ENCODE assay signal across 12 cellular contexts in the genomic region with DNA sequence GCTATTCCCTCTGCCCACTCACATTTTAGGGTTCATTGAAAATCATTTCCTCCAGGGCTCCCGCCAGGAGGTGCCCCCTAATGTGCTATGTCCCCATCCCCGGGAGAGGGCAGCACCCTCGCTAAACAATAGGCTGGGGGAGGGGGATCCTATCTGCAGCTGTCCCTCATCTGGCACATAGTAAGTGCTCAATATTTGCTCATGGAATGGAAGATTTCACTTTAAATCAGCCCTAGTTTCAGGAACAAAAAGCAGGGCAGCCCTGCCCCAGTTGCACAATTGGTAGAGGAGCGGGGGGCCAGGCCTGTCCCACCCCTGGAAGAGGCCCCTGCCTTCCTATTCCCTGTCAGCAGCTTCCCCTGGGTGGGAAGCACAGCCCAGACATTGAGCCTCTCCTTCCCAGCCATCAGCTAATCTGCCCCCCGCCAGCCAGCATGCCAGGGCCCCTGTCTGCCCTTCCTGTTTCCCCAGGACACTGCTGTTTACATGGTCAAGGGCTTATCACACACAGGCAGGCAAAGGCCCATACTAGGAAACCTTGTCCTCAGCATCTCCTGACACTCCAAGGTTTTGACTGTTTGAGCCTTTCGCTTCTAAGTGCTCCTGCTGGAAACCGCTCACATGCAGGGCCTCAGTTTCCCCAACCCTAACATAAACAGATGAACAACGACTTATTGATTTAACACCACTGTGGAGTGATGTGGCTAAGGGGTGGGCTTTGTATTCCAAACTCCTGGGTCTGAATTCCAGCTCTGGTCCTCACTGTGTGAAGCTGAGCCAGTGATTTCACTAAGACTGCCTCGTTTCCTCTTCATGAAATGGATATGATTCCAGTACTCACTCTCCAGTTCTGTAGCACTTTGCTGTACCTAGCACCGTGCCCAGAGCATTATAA.
DNase-seq lines count a peak whose midpoint lies in the region; ATAC-seq and TF ChIP-seq lines count a peak whose summit lies in the region.
"Had no signal": no experiment of that assay in that cellular context is flagged by ENCODE, and none has a peak within 500 bp of the region (broad histone marks: within the 10 kb centered on the region; RNA-seq: fewer than 3 reads in every experiment).

No MANE protein-coding gene starts in this region.

- peaks cover under 1% of the 10 kb centered on the region for H3K27me3 Mint-ChIP-seq in HFFc6 (ENCODE audit: insufficient read depth)
- H3K27me3 Mint-ChIP-seq in activated naive CD8-positive, alpha-beta T cell treated with anti-CD3 and anti-CD28 coated beads for 36 hours = no peaks in the 10 kb centered on the region

- in situ Hi-C loops in G401 (cut with HindIII; ENCODE audit: low sequenced_read_pairs) = no loop called here

- intact Hi-C loops in lower lobe of right lung (cut with DNase I) = no loop called here
- intact Hi-C loops in left colon (cut with DNase I, micrococcal nuclease) = no loop called here

- no peak overlapping the region for H3K4me3 Mint-ChIP-seq in HFFc6
- H3K4me3 Mint-ChIP-seq in activated naive CD8-positive, alpha-beta T cell treated with anti-CD3 and anti-CD28 coated beads for 36 hours = no peak overlapping the region
- H3K4me3 Mint-ChIP-seq: activated B cell treated with CpG ODN at 0.5 μM for 24 hours; stimulated activated naive B cell treated with anti-CD40 and anti-IgM and Interleukin-4, amounts not matched to agents 10 μg/mL and 1 μg/mL and 100 μg/mL, for 72 hours had no signal

- H3K36me3 Mint-ChIP-seq in HFFc6 (ENCODE audit: low read depth) = 0 out of 2 replicates have a peak, but pooled peaks cover 4% of the 10 kb centered on the region
- H3K36me3 Mint-ChIP-seq in activated naive CD8-positive, alpha-beta T cell treated with anti-CD3 and anti-CD28 coated beads for 36 hours = no peaks in the 10 kb centered on the region
- H3K36me3 Mint-ChIP-seq: stimulated activated naive B cell treated with anti-CD40 and anti-IgM and Interleukin-4, amounts not matched to agents 10 μg/mL and 1 μg/mL and 100 μg/mL, for 72 hours had no signal

- peak; percentile 34 for TF ChIP-seq CTCF in GM06990 (IDR thresholded peaks at IDR 0.05; ENCODE audit: insufficient read depth, low read length, poor library complexity, severe bottlenecking)
- peak; percentile 28; the same call in 1 of the 2 replicates for TF ChIP-seq CTCF in HFFc6 (IDR thresholded peaks at IDR 0.05)
- peak; percentile 34 for TF ChIP-seq CTCF in lower lobe of right lung (IDR thresholded peaks at IDR 0.05)

- peaks cover 6% of the 10 kb centered on the region; the same call in 1 of the 2 replicates for H3K9me3 Mint-ChIP-seq in HFFc6
- H3K9me3 Mint-ChIP-seq in activated naive CD8-positive, alpha-beta T cell treated with anti-CD3 and anti-CD28 coated beads for 36 hours = peaks cover 2% of the 10 kb centered on the region

- peak overlapping the region; percentile 79 for H3K27ac ChIP-seq in lower lobe of right lung

- no peaks in the 10 kb centered on the region for H3K9me3 ChIP-seq in lower lobe of right lung
- H3K9me3 ChIP-seq: prostate gland had no signal

- peak; percentile 18 to 48 for ATAC-seq in lower lobe of right lung
- ATAC-seq in left colon = no peak

- peaks cover 45% of the 10 kb centered on the region for H3K4me1 ChIP-seq in lower lobe of right lung
- H3K4me1 ChIP-seq: prostate gland had no signal

- DNase-seq in GM06990 (ENCODE audit: extremely low read depth, insufficient read length) (no peak), HFFc6 (no peak), lower lobe of right lung (no peak), G401 (ENCODE audit: low spot score) (no peak), left colon (no peak), islet precursor cell (no peak)
- DNase-seq in activated naive CD8-positive, alpha-beta T cell treated with anti-CD3 and anti-CD28 coated beads for 36 hours = peak; percentile 8
- no peak for DNase-seq in stimulated activated naive CD4-positive, alpha-beta T cell treated with Interleukin-2 at 50 U/mL for 16 hours (lab: John Stamatoyannopoulos, UW)
- DNase-seq: activated B cell treated with CpG ODN at 0.5 μM for 24 hours; NCI-H226; stimulated activated naive B cell treated with anti-CD40 and anti-IgM and Interleukin-4, amounts not matched to agents 10 μg/mL and 1 μg/mL and 100 μg/mL, for 72 hours had no signal

- H3K36me3 ChIP-seq in GM06990 (ENCODE audit: control insufficient read depth, insufficient read depth, low read length) (no peaks in the 10 kb centered on the region), lower lobe of right lung (no peaks in the 10 kb centered on the region)
- H3K36me3 ChIP-seq: prostate gland had no signal

- no peak overlapping the region for H3K4me3 ChIP-seq in GM06990 (replicated peaks; ENCODE audit: low read depth, low read length)
- no peak overlapping the region for H3K4me3 ChIP-seq in lower lobe of right lung
- H3K4me3 ChIP-seq: prostate gland had no signal

- H3K27ac Mint-ChIP-seq in HFFc6 = no peak overlapping the region
- no peak overlapping the region for H3K27ac Mint-ChIP-seq in activated naive CD8-positive, alpha-beta T cell treated with anti-CD3 and anti-CD28 coated beads for 36 hours
- H3K27ac Mint-ChIP-seq: activated B cell treated with CpG ODN at 0.5 μM for 24 hours; stimulated activated naive B cell treated with anti-CD40 and anti-IgM and Interleukin-4, amounts not matched to agents 10 μg/mL and 1 μg/mL and 100 μg/mL, for 72 hours had no signal

- peaks cover 16% of the 10 kb centered on the region; the same call in 1 of the 2 replicates for H3K4me1 Mint-ChIP-seq in HFFc6 (ENCODE audit: low read depth)
- H3K4me1 Mint-ChIP-seq in activated naive CD8-positive, alpha-beta T cell treated with anti-CD3 and anti-CD28 coated beads for 36 hours = peaks cover 2% of the 10 kb centered on the region

- H3K27me3 ChIP-seq in GM06990 (replicated peaks; ENCODE audit: control insufficient read depth, insufficient read depth, low read length) = no peaks in the 10 kb centered on the region
- H3K27me3 ChIP-seq in lower lobe of right lung (ENCODE audit: low read depth) = no peaks in the 10 kb centered on the region
